In genomic region chr6:110958332-110959192, GRCh38 we compare ENCODE assay signal across 8 cellular contexts.
DNase-seq lines count a peak whose midpoint lies in the region; ATAC-seq and TF ChIP-seq lines count a peak whose summit lies in the region.

Gene GTF3C6, plus strand, starts transcription at chr6:110958706. Its CDS starts 64 bp downstream, at chr6:110958770.

- H3K27ac Mint-ChIP-seq in activated naive CD4-positive, alpha-beta T cell treated with anti-CD3 and anti-CD28 coated beads, Interleukin-2, amount 50 U/mL, for 24 hours = peak within 1 kb of the TSS; percentile 99

- H3K36me3 Mint-ChIP-seq in activated naive CD4-positive, alpha-beta T cell treated with anti-CD3 and anti-CD28 coated beads, Interleukin-2, amount 50 U/mL, for 24 hours = peaks cover 6% of the 10 kb centered on the region

- peak within 1 kb of the TSS; percentile 87 for H3K4me3 ChIP-seq in GM08714 (ENCODE audit: low read length)

- peak; percentile 96 for ATAC-seq in HG02571 (IDR thresholded peaks at IDR 0.05; ENCODE audit: unreplicated experiment)
- ATAC-seq in SK-N-SH treated with all-trans-retinoic acid at 6 μM for 48 hours = peak; percentile 100

- peak within 1 kb of the TSS; percentile 91 for H3K27ac ChIP-seq in substantia nigra (ENCODE audit: low read depth, low read length, poor library complexity, severe bottlenecking)

- H3K4me3 Mint-ChIP-seq in activated naive CD4-positive, alpha-beta T cell treated with anti-CD3 and anti-CD28 coated beads, Interleukin-2, amount 50 U/mL, for 24 hours = peak within 1 kb of the TSS; percentile 97

- H3K27me3 Mint-ChIP-seq in activated naive CD4-positive, alpha-beta T cell treated with anti-CD3 and anti-CD28 coated beads, Interleukin-2, amount 50 U/mL, for 24 hours = no peaks in the 10 kb centered on the region

- no peaks in the 10 kb centered on the region for H3K9me3 Mint-ChIP-seq in activated naive CD4-positive, alpha-beta T cell treated with anti-CD3 and anti-CD28 coated beads, Interleukin-2, amount 50 U/mL, for 24 hours

- H3K4me1 Mint-ChIP-seq in activated naive CD4-positive, alpha-beta T cell treated with anti-CD3 and anti-CD28 coated beads, Interleukin-2, amount 50 U/mL, for 24 hours = peaks cover 18% of the 10 kb centered on the region

- DNase-seq in NCI-H1048 (lab: John Stamatoyannopoulos, UW) (peak; percentile 93), germinal center (ENCODE audit: low spot score) (peak; percentile 89), non-pigmented ciliary epithelial cell (ENCODE audit: low read depth) (peak; percentile 63), substantia nigra (lab: John Stamatoyannopoulos, UW) (peak; percentile 63 to 94 (median 89))

TF ChIP-seq in SK-N-SH treated with all-trans-retinoic acid at 6 μM for 48 hours, 23 proteins besides CTCF, POLR2A, EP300 and RAD21:
- peak; percentile 18; the same call in 1 of the 2 replicates for TF ChIP-seq TSHZ2 (CRISPR knock-in tag; IDR thresholded peaks at IDR 0.05)
- TF ChIP-seq CSRNP3 (CRISPR knock-in tag; IDR thresholded peaks at IDR 0.05) = no peak
- TF ChIP-seq ZFP3 (CRISPR knock-in tag; IDR thresholded peaks at IDR 0.05) = peak; percentile 64; the same call in 1 of the 2 replicates
- TF ChIP-seq RARB (CRISPR knock-in tag; IDR thresholded peaks at IDR 0.05) = no peak
- TF ChIP-seq ZNF565 (CRISPR knock-in tag; conservative IDR thresholded peaks at IDR 0.05; ENCODE audit: low read depth) = no peak
- no peak for TF ChIP-seq CREB5 (CRISPR knock-in tag; IDR thresholded peaks at IDR 0.05; ENCODE audit: low read depth)
- TF ChIP-seq ZFP30 (CRISPR knock-in tag; IDR thresholded peaks at IDR 0.05) = 0 out of 2 replicates have a peak, but pooled peaks have one; percentile 19
- no peak for TF ChIP-seq ISL1 (CRISPR knock-in tag; IDR thresholded peaks at IDR 0.05)
- TF ChIP-seq BACH2 (CRISPR knock-in tag; IDR thresholded peaks at IDR 0.05; ENCODE audit: borderline replicate concordance) = no peak
- 0 out of 2 replicates have a peak, but pooled peaks have one; percentile 74 for TF ChIP-seq CSDC2 (CRISPR knock-in tag; IDR thresholded peaks at IDR 0.05)
- peak; percentile 31; the same call in 1 of the 2 replicates for TF ChIP-seq ZNF8 (CRISPR knock-in tag; IDR thresholded peaks at IDR 0.05)
- no peak for TF ChIP-seq GLIS3 (CRISPR knock-in tag; IDR thresholded peaks at IDR 0.05)
- no peak for TF ChIP-seq TOX (CRISPR knock-in tag; IDR thresholded peaks at IDR 0.05; ENCODE audit: borderline replicate concordance)
- no peak for TF ChIP-seq OSR1 (CRISPR knock-in tag; IDR thresholded peaks at IDR 0.05)
- TF ChIP-seq ARNTL (CRISPR knock-in tag; IDR thresholded peaks at IDR 0.05; ENCODE audit: borderline replicate concordance, low read depth) = 0 out of 2 replicates have a peak, but pooled peaks have one; percentile 47
- no peak for TF ChIP-seq PPARA (CRISPR knock-in tag; IDR thresholded peaks at IDR 0.05; ENCODE audit: borderline replicate concordance)
- no peak; the same call in 1 of the 2 replicates for TF ChIP-seq TCF4 (CRISPR knock-in tag; IDR thresholded peaks at IDR 0.05; ENCODE audit: borderline replicate concordance)
- TF ChIP-seq ZNF70 (CRISPR knock-in tag; IDR thresholded peaks at IDR 0.05) = no peak
- TF ChIP-seq SNAI2 (CRISPR knock-in tag; IDR thresholded peaks at IDR 0.05) = no peak
- no peak for TF ChIP-seq ZC3H10 (CRISPR knock-in tag; IDR thresholded peaks at IDR 0.05)
- TF ChIP-seq ESRRG (CRISPR knock-in tag; IDR thresholded peaks at IDR 0.05) = no peak
- no peak for TF ChIP-seq PATZ1 (CRISPR knock-in tag; IDR thresholded peaks at IDR 0.05; ENCODE audit: borderline replicate concordance)
- TF ChIP-seq POU6F1 (CRISPR knock-in tag; IDR thresholded peaks at IDR 0.05; ENCODE audit: borderline replicate concordance, low read depth) = no peak

Comparison
In these comparisons a context has a peak if more than half of its experiments do, and no peak if none do; other contexts are left out.
1. Peak in every context shown above with its lines: DNase-seq, ATAC-seq, H3K4me3 ChIP-seq and H3K27ac ChIP-seq.